32 cellular contexts compared by ENCODE assay signal in the genomic region with DNA sequence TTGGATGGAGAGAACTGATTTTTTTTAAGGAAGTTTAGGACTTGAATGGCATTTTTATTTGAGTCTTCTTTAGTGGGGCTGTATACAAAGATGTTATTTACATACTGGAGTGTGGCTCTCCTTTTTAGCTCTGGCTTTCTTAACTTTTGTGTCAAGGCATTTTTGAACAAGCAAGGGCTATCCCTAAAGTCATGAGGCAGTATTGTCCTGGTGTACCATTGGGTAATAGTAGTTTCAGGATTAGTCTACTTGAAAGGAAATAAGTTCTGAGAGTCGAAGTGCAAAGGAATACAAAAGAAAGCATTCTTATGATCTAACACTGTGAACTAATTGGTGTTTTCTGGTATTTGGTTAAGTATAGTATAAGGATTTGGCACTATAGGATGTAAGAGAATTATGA. TPM values are rescaled to one million over a fixed set of nuclear protein-coding genes. Genes with fewer than 3 reads are reported as not detected.
"Had no signal": no experiment of that assay in that cellular context is flagged by ENCODE, and none has a peak within 500 bp of the region (broad histone marks: within the 10 kb centered on the region; RNA-seq: fewer than 3 reads in every experiment).

No MANE protein-coding gene starts in this region.

- H3K9me3 ChIP-seq: colonic mucosa, gastroesophageal sphincter, pancreas, upper lobe of right lung had no signal

- H3K4me3 ChIP-seq: cardiac muscle cell, colonic mucosa, gastroesophageal sphincter, hepatocyte, lung, pancreas had no signal

- H3K27ac Mint-ChIP-seq: activated naive CD8-positive, alpha-beta T cell; effector memory CD8-positive, alpha-beta T cell; nephron progenitor cell; stimulated activated memory B cell treated with anti-CD40 and anti-IgM and Interleukin-4, amounts not matched to agents 10 μg/mL and 1 μg/mL and 100 μg/mL, for 72 hours; stimulated activated naive CD8-positive, alpha-beta T cell treated with anti-CD3 and anti-CD28 coated beads, Interleukin-15, amount 100 ng/mL, for 72 hours; T-helper 1 cell treated with Interleukin-12 subunit alpha and Interleukin-12 subunit beta and Interleukin-4 antibody, amounts not matched to agents 30 μg/mL and 1 μg/mL, for 36 hours had no signal

- ATAC-seq: activated CD4-positive, CD25-positive, alpha-beta regulatory T cell treated with anti-CD3 and anti-CD28 coated beads, Interleukin-2, amount 50 U/mL, for 24 hours; effector memory CD8-positive, alpha-beta T cell; gastroesophageal sphincter; pancreas; stimulated activated memory B cell treated with anti-CD40 and anti-IgM and Interleukin-4, amounts not matched to agents 10 μg/mL and 1 μg/mL and 100 μg/mL, for 72 hours; stimulated activated naive CD8-positive, alpha-beta T cell treated with anti-CD3 and anti-CD28 coated beads, Interleukin-15, amount 100 ng/mL, for 72 hours; upper lobe of right lung had no signal

- DNase-seq: activated CD4-positive, alpha-beta T cell treated with anti-CD3 and anti-CD28 coated beads for 48 hours; activated CD4-positive, alpha-beta T cell treated with anti-CD3 and anti-CD28 coated beads, Interleukin-2, amount 50 U/mL, for 48 hours; activated CD8-positive, alpha-beta memory T cell treated with anti-CD3 and anti-CD28 coated beads for 24 hours; activated effector memory CD4-positive, alpha-beta T cell treated with Interleukin-2 at 50 U/mL for 16 hours; activated naive CD4-positive, alpha-beta T cell treated with Interleukin-2 at 50 U/mL for 16 hours; anterior cingulate cortex; cerebellar nuclear complex; colonic mucosa; effector memory CD8-positive, alpha-beta T cell; erythroblast; islet precursor cell; left ventricle myocardium inferior; nephron progenitor cell; pancreas; stimulated activated CD4-positive, alpha-beta T cell treated with anti-CD3 and anti-CD28 coated beads, Interleukin-4, amount 100 ng/mL, for 4 hours; stimulated activated CD8-positive, alpha-beta memory T cell treated with anti-CD3 and anti-CD28 coated beads, Interleukin-4, amount 100 ng/mL, for 48 hours; stimulated activated naive CD8-positive, alpha-beta T cell treated with anti-CD3 and anti-CD28 coated beads, Interleukin-15, amount 100 ng/mL, for 72 hours; substantia nigra; T-helper 9 cell; WERI-Rb-1 had no signal

- FAIRE-seq: pancreas, small intestine had no signal

- H3K4me1 Mint-ChIP-seq: stimulated activated memory B cell treated with anti-CD40 and anti-IgM and Interleukin-4, amounts not matched to agents 10 μg/mL and 1 μg/mL and 100 μg/mL, for 72 hours; stimulated activated naive CD8-positive, alpha-beta T cell treated with anti-CD3 and anti-CD28 coated beads, Interleukin-15, amount 100 ng/mL, for 72 hours had no signal

- H3K27ac ChIP-seq: cardiac muscle cell, colonic mucosa, left ventricle myocardium inferior, pancreas, WERI-Rb-1 had no signal

- H3K27me3 ChIP-seq: cardiac muscle cell, colonic mucosa, hepatocyte, pancreas, upper lobe of right lung had no signal

- H2AFZ ChIP-seq: hepatocyte had no signal

- H3K4me1 ChIP-seq: colonic mucosa had no signal

- H3K36me3 ChIP-seq: cardiac muscle cell, colonic mucosa, gastroesophageal sphincter, left ventricle myocardium inferior, pancreas, upper lobe of right lung, WERI-Rb-1 had no signal

- H3K4me3 Mint-ChIP-seq: activated naive CD8-positive, alpha-beta T cell; effector memory CD8-positive, alpha-beta T cell; stimulated activated memory B cell treated with anti-CD40 and anti-IgM and Interleukin-4, amounts not matched to agents 10 μg/mL and 1 μg/mL and 100 μg/mL, for 72 hours; stimulated activated naive CD8-positive, alpha-beta T cell treated with anti-CD3 and anti-CD28 coated beads, Interleukin-15, amount 100 ng/mL, for 72 hours; T-helper 1 cell treated with Interleukin-12 subunit alpha and Interleukin-12 subunit beta and Interleukin-4 antibody, amounts not matched to agents 30 μg/mL and 1 μg/mL, for 36 hours had no signal

RNA-seq across cellular contexts. Expression of gene PRKAG3, which starts 51.6 kb away (rescaled TPM):
- total RNA-seq: cardiac muscle cell, colonic mucosa, gastroesophageal sphincter, hepatocyte, lung, mesenteric fat pad, mucosa of gallbladder, pancreas, upper lobe of right lung had no signal
- polyA plus RNA-seq: pancreas, small intestine had no signal
